8 cellular contexts compared by ENCODE assay signal in the genomic region with DNA sequence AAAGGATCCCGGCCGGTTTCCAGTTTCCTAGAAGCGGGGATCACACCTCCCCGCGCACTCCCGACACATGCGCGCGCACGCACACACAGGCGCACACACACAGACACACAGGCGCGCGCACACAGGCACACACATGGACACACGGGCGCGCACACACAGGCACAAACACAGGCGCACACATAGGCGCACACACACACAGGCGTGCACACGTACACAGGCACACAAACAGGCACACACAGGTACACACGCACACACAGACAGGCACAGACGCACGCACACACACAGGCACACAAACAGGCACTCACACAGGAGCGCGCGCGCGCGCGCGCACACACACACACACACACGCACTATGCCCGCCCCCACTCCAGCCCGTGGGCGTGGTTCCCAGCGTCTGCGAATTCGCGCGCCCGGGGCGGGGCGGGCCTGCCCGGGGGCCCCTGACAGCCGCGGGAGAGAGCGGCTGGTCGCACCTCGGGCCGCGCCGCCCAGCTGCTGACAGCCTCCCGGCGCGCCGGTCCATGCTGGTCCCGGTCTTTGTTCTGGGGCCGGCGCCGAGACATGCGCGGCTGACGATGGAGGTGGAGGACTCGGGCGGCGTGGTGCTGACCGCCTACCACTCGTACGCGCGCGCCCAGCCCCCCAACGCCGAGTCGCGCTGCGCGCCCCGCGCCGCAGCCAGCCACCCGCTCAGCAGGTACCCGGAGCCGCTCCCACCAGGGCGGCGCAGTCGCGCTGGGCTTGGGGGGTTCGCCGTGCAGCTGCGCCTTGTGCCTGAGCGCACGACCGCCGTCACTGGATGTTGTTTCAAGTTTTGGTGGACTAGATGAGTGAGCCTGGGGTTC. TPM values are rescaled to one million over a fixed set of nuclear protein-coding genes. Genes with fewer than 3 reads are reported as not detected.
DNase-seq lines count a peak whose midpoint lies in the region; ATAC-seq and TF ChIP-seq lines count a peak whose summit lies in the region.

Gene ARHGAP28, plus strand, starts transcription at position 470 of the 845 bp plus-strand sequence. Its CDS starts 106 bp downstream, at position 576.

- no peaks in the 10 kb centered on the region for H3K27me3 Mint-ChIP-seq in MCF 10A (ENCODE audit: insufficient read depth, unreplicated experiment)

- intact Hi-C loops in MCF 10A (cut with micrococcal nuclease): loop anchor here (5.0 to 10.0 kb wide), 3 partner anchors 158 to 865 kb away; no protein-coding TSS in a partner anchor

- CTCF ChIA-PET in MCF 10A (lab: Yijun Ruan, JAX): interaction anchor here (0.9 to 1.5 kb wide), 2 partner anchors 12 to 162 kb away, joined by 3 to 4 read pairs; no protein-coding TSS in a partner anchor

- POLR2A ChIA-PET in MCF 10A (lab: Yijun Ruan, JAX): interaction anchor here (0.8 to 3.0 kb wide), 2 partner anchors 12 to 36 kb away, joined by 3 to 18 read pairs; no protein-coding TSS in a partner anchor

- H3K4me3 ChIP-seq in GM12864 (ENCODE audit: low read depth, low read length) (peak within 1 kb of the TSS; percentile 52), iPS-15b (ENCODE audit: low read depth, low read length) (peak within 1 kb of the TSS; percentile 88)

- peaks cover 16% of the 10 kb centered on the region for H3K4me1 ChIP-seq in iPS-15b (ENCODE audit: control insufficient read depth, insufficient read depth, low read length)

- peaks cover 5% of the 10 kb centered on the region for H3K36me3 Mint-ChIP-seq in MCF 10A (ENCODE audit: insufficient read depth, unreplicated experiment)

- no TSS peak for BruUV-seq in MCF 10A (replicated peaks; lab: Mats Ljungman, UMichigan)

- peak; percentile 58 for ATAC-seq in HG03439 (IDR thresholded peaks at IDR 0.05; ENCODE audit: unreplicated experiment)

- peak; percentile 32; the same call in 1 of the 2 replicates for TF ChIP-seq CTCF in 22Rv1 (IDR thresholded peaks at IDR 0.05)
- TF ChIP-seq CTCF in GM12864 (IDR thresholded peaks at IDR 0.05; ENCODE audit: low read depth, low read length, missing control alignments): peak; percentile 29
- no peak for TF ChIP-seq CTCF in MCF 10A (IDR thresholded peaks at IDR 0.05; ENCODE audit: unreplicated experiment)

- DNase-seq in GM12864 (ENCODE audit: low read depth) (peak; percentile 19), NCI-H82 (lab: John Stamatoyannopoulos, UW) (peak; percentile 94), MCF 10A (ENCODE audit: unreplicated experiment) (peak; percentile 80), renal cortical epithelial cell (ENCODE audit: low read depth) (peak; percentile 36), RKO (ENCODE audit: low spot score) (no peak)

- no peaks in the 10 kb centered on the region for H3K9me3 ChIP-seq in iPS-15b (ENCODE audit: control insufficient read depth, insufficient read depth, low read length)

- H3K27me3 ChIP-seq in iPS-15b (ENCODE audit: control insufficient read depth, insufficient read depth, low read length): no peaks in the 10 kb centered on the region

- H3K36me3 ChIP-seq in iPS-15b (ENCODE audit: control insufficient read depth, insufficient read depth, low read length): no peaks in the 10 kb centered on the region

- H3K4me1 Mint-ChIP-seq in MCF 10A (ENCODE audit: insufficient read depth, unreplicated experiment): peaks cover 19% of the 10 kb centered on the region

- H3K4me3 Mint-ChIP-seq in MCF 10A (ENCODE audit: unreplicated experiment): peak within 1 kb of the TSS; percentile 93

- H3K9ac ChIP-seq in iPS-15b (ENCODE audit: low read depth, low read length): peak within 1 kb of the TSS; percentile 61

- no peak within 1 kb of the TSS for H3K27ac ChIP-seq in 22Rv1

- peak within 1 kb of the TSS; percentile 80 for H3K27ac Mint-ChIP-seq in MCF 10A (ENCODE audit: low read depth, unreplicated experiment)

- H3K9me3 Mint-ChIP-seq in MCF 10A (ENCODE audit: unreplicated experiment): no peaks in the 10 kb centered on the region

RNA-seq across cellular contexts. Expression of gene ARHGAP28, which starts in this region (rescaled TPM):
- total RNA-seq in MCF 10A (2022): 1.9 and 3.0 TPM in 2 replicates
- 0.35 and 1.2 TPM in 2 replicates for total RNA-seq in renal cortical epithelial cell
